ENCODE assay signal across 29 cellular contexts in the genomic region with DNA sequence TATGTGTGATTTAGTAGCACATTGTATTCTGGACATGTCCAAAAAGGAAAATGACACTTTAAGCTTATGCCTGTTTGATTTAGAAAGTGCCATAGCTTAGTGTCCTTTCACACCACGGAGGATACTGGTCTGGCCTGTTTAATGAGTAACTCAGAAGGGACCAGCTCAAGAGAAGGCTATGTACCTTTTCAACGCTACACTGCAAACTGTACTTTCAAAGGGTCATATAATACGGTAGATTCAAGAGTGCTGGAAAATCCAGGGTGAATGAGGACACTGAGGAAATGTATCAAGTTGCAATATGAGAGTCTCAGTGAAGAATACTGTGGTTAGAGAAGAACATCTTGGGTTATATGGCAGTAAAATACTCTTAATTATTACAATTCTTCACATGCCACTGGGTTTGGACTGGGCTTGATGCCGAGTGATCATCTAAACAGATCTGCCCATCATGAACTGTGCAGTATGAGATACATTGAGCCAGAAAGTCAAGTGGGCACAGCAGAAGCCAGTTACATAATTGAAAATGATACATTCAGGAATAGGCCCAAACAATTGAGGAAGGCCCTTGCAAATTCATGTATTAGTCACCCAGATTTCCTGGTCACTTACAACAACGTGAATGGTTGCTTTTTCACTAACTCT.
DNase-seq lines count a peak whose midpoint lies in the region; ATAC-seq, FAIRE-seq and TF ChIP-seq lines count a peak whose summit lies in the region.
"Had no signal": no experiment of that assay in that cellular context is flagged by ENCODE, and none has a peak within 500 bp of the region (broad histone marks: within the 10 kb centered on the region; RNA-seq: fewer than 3 reads in every experiment).

No MANE protein-coding gene starts in this region.

- no peaks in the 10 kb centered on the region for H3K9me3 ChIP-seq in endocrine pancreas (ENCODE audit: control insufficient read depth, low read length)
- H3K9me3 ChIP-seq: adrenal gland, BLaER1, psoas muscle had no signal

- peaks cover 3% of the 10 kb centered on the region for H3K4me1 ChIP-seq in endocrine pancreas (ENCODE audit: control insufficient read depth, insufficient read depth, low read length)
- H3K4me1 ChIP-seq: adrenal gland, BLaER1, psoas muscle, transverse colon had no signal

- no peak for TF ChIP-seq POLR2A in H54 (IDR thresholded peaks at IDR 0.05; ENCODE audit: low read depth, low read length)

- no peak overlapping the region for H3K9ac ChIP-seq in endocrine pancreas (ENCODE audit: control insufficient read depth, insufficient read depth, low read length)
- H3K9ac ChIP-seq: BLaER1 had no signal

- peak overlapping the region; percentile 18 for H3K4me3 ChIP-seq in endocrine pancreas (ENCODE audit: control insufficient read depth, insufficient read depth, low read length)
- H3K4me3 ChIP-seq: adrenal gland, BLaER1, psoas muscle, transverse colon had no signal

- H3K36me3 ChIP-seq in endocrine pancreas (ENCODE audit: control insufficient read depth, insufficient read depth, low read length), result no peaks in the 10 kb centered on the region
- H3K36me3 ChIP-seq: adrenal gland, BLaER1, transverse colon had no signal

- DNase-seq in H54 (ENCODE audit: insufficient read length, low spot score) (no peak), M059J (ENCODE audit: low read depth) (peak; percentile 37), renal cortical epithelial cell (ENCODE audit: low read depth) (peak; percentile 83), GM19239 (ENCODE audit: insufficient read length, low spot score) (no peak), medulla oblongata (ENCODE audit: extremely low spot score) (no peak)
- DNase-seq: activated CD4-positive, alpha-beta memory T cell treated with anti-CD3 and anti-CD28 coated beads for 36 hours; activated CD4-positive, CD25-positive, alpha-beta regulatory T cell treated with anti-CD3 and anti-CD28 coated beads, Interleukin-2, amount 50 U/mL, for 72 hours; activated naive CD4-positive, alpha-beta T cell treated with anti-CD3 and anti-CD28 coated beads for 36 hours; adrenal gland; DMS153; GF-D8; glutamatergic neuron; GOT3; KBM-7; natural killer cell; NCI-H2029; NCI-H69; occipital lobe; psoas muscle; SHP77 treated with DMSO at 0.1 percent for 48 hours; stimulated activated CD4-positive, alpha-beta T cell treated with anti-CD3 and anti-CD28 coated beads, Interleukin-15, amount 100 ng/mL, for 24 hours; T-helper 2 cell; transverse colon had no signal

- H3K27me3 ChIP-seq in endocrine pancreas (ENCODE audit: control insufficient read depth, insufficient read depth, low read length), result no peaks in the 10 kb centered on the region
- H3K27me3 ChIP-seq: adrenal gland, BLaER1, transverse colon had no signal

- no peak for ATAC-seq in GM21723 (IDR thresholded peaks at IDR 0.05; ENCODE audit: unreplicated experiment)
- ATAC-seq: natural killer cell; psoas muscle; stimulated activated effector memory CD8-positive, alpha-beta T cell treated with anti-CD3 and anti-CD28 coated beads, Interleukin-12 subunit alpha, Interleukin-12 subunit beta, amount 100 ng/mL, for 72 hours had no signal

- FAIRE-seq in H54 (lab: Jason Lieb, UNC) (peak; percentile 36), GM19239 (lab: Jason Lieb, UNC) (no peak)
- FAIRE-seq: keratinocyte, RCC 7860 had no signal

Comparison
In these comparisons a context has a peak if more than half of its experiments do, and no peak if none do; other contexts are left out.
1. DNase-seq: peak in M059J (single experiment) and renal cortical epithelial cell (single experiment); none in H54 (single experiment), GM19239 (single experiment) and medulla oblongata (single experiment).